In the genomic region with DNA sequence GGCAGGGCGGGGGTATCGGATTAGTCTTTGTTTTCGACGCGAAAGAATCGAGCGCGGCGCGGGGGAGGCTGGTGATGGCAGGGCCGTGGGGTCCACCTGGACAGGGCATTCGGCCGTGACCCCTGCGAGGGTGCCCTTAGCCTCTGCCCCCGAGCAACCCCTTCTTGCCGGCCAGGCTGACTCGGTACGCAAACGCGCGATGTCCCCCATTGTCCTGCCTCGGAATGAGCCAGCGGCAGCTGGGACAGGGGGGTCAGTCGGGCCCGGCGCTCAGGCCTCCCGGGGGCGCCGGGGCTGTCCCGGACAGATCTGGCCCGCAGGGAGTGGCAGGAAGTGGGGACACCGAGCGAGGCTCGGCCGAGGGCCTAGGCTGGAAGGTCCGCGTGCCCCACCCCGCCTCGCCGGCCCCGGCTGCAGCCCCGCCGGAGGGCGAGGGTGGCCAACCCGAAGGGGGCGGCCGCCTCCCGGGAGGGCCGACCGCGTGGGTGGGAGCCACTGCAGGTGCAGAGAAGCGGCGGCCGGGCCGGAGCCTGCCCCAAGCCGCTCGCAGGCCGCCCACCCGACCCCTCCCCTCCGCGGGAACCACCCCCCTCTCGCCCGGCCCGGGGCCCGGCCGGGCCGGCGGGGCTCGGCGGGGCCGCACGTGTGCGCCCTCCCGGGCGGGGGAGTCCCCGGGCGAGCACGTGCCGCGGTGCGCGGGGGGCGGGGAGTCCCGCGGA, we compare ENCODE assay signal across 8 cellular contexts. TPM values are rescaled to one million over a fixed set of nuclear protein-coding genes. Genes with fewer than 3 reads are reported as not detected.
DNase-seq lines count a peak whose midpoint lies in the region; ATAC-seq and TF ChIP-seq lines count a peak whose summit lies in the region.

A gene (plus strand): TSS at position 708 of the 719 bp plus-strand sequence. CDS start 1,494 bp downstream, outside the sequence.

- H3K36me3 Mint-ChIP-seq in T-helper 17 cell (ENCODE audit: low read depth): peaks cover 2% of the 10 kb centered on the region
- peaks cover 16% of the 10 kb centered on the region for H3K36me3 Mint-ChIP-seq in central memory CD8-positive, alpha-beta T cell (ENCODE audit: insufficient read depth)
- H3K36me3 Mint-ChIP-seq in stimulated activated memory B cell treated with anti-CD40 and anti-IgM and Interleukin-4, amounts not matched to agents 10 μg/mL and 1 μg/mL and 100 μg/mL, for 72 hours: peaks cover 27% of the 10 kb centered on the region

- peak within 1 kb of the TSS; percentile 54 for H3K4me3 ChIP-seq in lower leg skin (ENCODE audit: low read depth, poor library complexity, severe bottlenecking)

- H3K4me1 Mint-ChIP-seq in T-helper 17 cell: peaks cover 60% of the 10 kb centered on the region
- H3K4me1 Mint-ChIP-seq in central memory CD8-positive, alpha-beta T cell: peaks cover 66% of the 10 kb centered on the region
- peaks cover 87% of the 10 kb centered on the region for H3K4me1 Mint-ChIP-seq in stimulated activated memory B cell treated with anti-CD40 and anti-IgM and Interleukin-4, amounts not matched to agents 10 μg/mL and 1 μg/mL and 100 μg/mL, for 72 hours

- DNase-seq in activated effector memory CD4-positive, alpha-beta T cell treated with anti-CD3 and anti-CD28 coated beads, Interleukin-2, amount 50 U/mL, for 16 hours: peak; percentile 89
- no peak for DNase-seq in activated effector memory CD4-positive, alpha-beta T cell treated with Interleukin-2 at 50 U/mL for 16 hours
- DNase-seq in T-helper 17 cell (no peak), lower leg skin (ENCODE audit: low spot score in 2 of 2) (peak in 1 of 2 donors; percentile 90), NOMO-1 treated with dmso at 0.1 percent for 144 hours (lab: John Stamatoyannopoulos, UW; ENCODE audit: unreplicated experiment) (no peak)
- DNase-seq in central memory CD8-positive, alpha-beta T cell (ENCODE audit: low spot score in 2 of 2): no peak

- no peak for TF ChIP-seq POLR2A in lower leg skin (IDR thresholded peaks at IDR 0.05)

- H3K9me3 Mint-ChIP-seq in central memory CD8-positive, alpha-beta T cell: no peaks in the 10 kb centered on the region
- H3K9me3 Mint-ChIP-seq in stimulated activated memory B cell treated with anti-CD40 and anti-IgM and Interleukin-4, amounts not matched to agents 10 μg/mL and 1 μg/mL and 100 μg/mL, for 72 hours: peaks cover under 1% of the 10 kb centered on the region

- TF ChIP-seq CTCF in lower leg skin (IDR thresholded peaks at IDR 0.05): no peak

- peak within 1 kb of the TSS; percentile 92 for H3K27ac Mint-ChIP-seq in T-helper 17 cell
- peak within 1 kb of the TSS; percentile 86 for H3K27ac Mint-ChIP-seq in central memory CD8-positive, alpha-beta T cell (ENCODE audit: low read depth)
- peak within 1 kb of the TSS; percentile 93 for H3K27ac Mint-ChIP-seq in stimulated activated memory B cell treated with anti-CD40 and anti-IgM and Interleukin-4, amounts not matched to agents 10 μg/mL and 1 μg/mL and 100 μg/mL, for 72 hours

- intact Hi-C loops in lower leg skin (cut with DNase I; ENCODE audit: low total_unique reads): loop anchor here (10.0 kb wide), 1 partner anchor 50 kb away; no protein-coding TSS in a partner anchor

- H3K4me3 Mint-ChIP-seq in T-helper 17 cell: peak within 1 kb of the TSS; percentile 92
- peak within 1 kb of the TSS; percentile 88 for H3K4me3 Mint-ChIP-seq in central memory CD8-positive, alpha-beta T cell
- H3K4me3 Mint-ChIP-seq in stimulated activated memory B cell treated with anti-CD40 and anti-IgM and Interleukin-4, amounts not matched to agents 10 μg/mL and 1 μg/mL and 100 μg/mL, for 72 hours: peak within 1 kb of the TSS; percentile 87

- peak; percentile 43 for ATAC-seq in HG03045 (IDR thresholded peaks at IDR 0.05; ENCODE audit: unreplicated experiment)
- ATAC-seq in T-helper 17 cell: peak; percentile 69
- ATAC-seq in central memory CD8-positive, alpha-beta T cell (replicated peaks; ENCODE audit: extremely low read depth, poor library complexity, severe bottlenecking): peak; percentile 59
- ATAC-seq in stimulated activated memory B cell treated with anti-CD40 and anti-IgM and Interleukin-4, amounts not matched to agents 10 μg/mL and 1 μg/mL and 100 μg/mL, for 72 hours: peak; percentile 71

- H3K27me3 Mint-ChIP-seq in T-helper 17 cell: no peaks in the 10 kb centered on the region
- no peaks in the 10 kb centered on the region for H3K27me3 Mint-ChIP-seq in central memory CD8-positive, alpha-beta T cell
- H3K27me3 Mint-ChIP-seq in stimulated activated memory B cell treated with anti-CD40 and anti-IgM and Interleukin-4, amounts not matched to agents 10 μg/mL and 1 μg/mL and 100 μg/mL, for 72 hours: no peaks in the 10 kb centered on the region

- no peaks in the 10 kb centered on the region for H3K9me3 ChIP-seq in T-helper 17 cell (ENCODE audit: control insufficient read depth, low read length, poor library complexity, severe bottlenecking)

- 1 to 2% methylated on average over 36 to 45 of the region's 85 CpGs for WGBS in lower leg skin, 2 donors

RNA-seq across cellular contexts. Expression of the gene that starts here (rescaled TPM):
- total RNA-seq in T-helper 17 cell (10 to 100 TPM; 20.3 to 22.5 TPM), lower leg skin (10 to 100 TPM; 52.8 to 54.8 (median 54.1) TPM)
